In the genomic region with DNA sequence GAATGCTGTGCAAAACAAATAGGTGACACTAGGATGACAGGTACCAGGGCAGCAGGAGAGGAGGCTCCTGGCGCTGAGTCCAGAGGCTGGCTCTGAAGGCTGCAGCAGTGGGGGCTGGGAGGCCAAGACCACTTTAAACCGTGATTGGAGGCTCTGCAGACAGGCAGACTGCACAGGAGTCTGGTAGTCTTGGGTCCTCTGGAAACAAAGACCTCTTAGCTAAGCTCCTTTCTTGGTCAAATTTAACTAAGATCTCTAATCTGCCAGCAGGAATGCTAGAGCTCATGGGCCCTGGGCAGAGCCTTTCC, we compare ENCODE assay signal across 22 cellular contexts. TPM values are rescaled to one million over a fixed set of nuclear protein-coding genes. Genes with fewer than 3 reads are reported as not detected.
DNase-seq lines count a peak whose midpoint lies in the region; ATAC-seq and TF ChIP-seq lines count a peak whose summit lies in the region.
"Had no signal": no experiment of that assay in that cellular context is flagged by ENCODE, and none has a peak within 500 bp of the region (broad histone marks: within the 10 kb centered on the region; RNA-seq: fewer than 3 reads in every experiment).

No MANE protein-coding gene starts in this region.

- H3K27me3 ChIP-seq in BLaER1 (no peaks in the 10 kb centered on the region), Loucy (ENCODE audit: insufficient read depth, low read length, poor library complexity, severe bottlenecking) (no peaks in the 10 kb centered on the region), neural progenitor cell (no peaks in the 10 kb centered on the region)

- H3K27ac ChIP-seq in BLaER1 (peak overlapping the region; percentile 52; the same call in 1 of the 2 replicates), neural progenitor cell (no peak overlapping the region)
- H3K27ac ChIP-seq: A549, C4-2B, PC-9 had no signal

- H3K36me3 ChIP-seq in BLaER1 = peaks cover 31% of the 10 kb centered on the region; the same call in 1 of the 2 replicates
- H3K36me3 ChIP-seq in Loucy (ENCODE audit: insufficient read depth, low read length) = peaks cover 14% of the 10 kb centered on the region; the same call in 1 of the 2 replicates
- H3K36me3 ChIP-seq in neural progenitor cell = no peaks in the 10 kb centered on the region

- peak overlapping the region; percentile 72 for H3K4me2 ChIP-seq in BLaER1
- H3K4me2 ChIP-seq in Loucy (ENCODE audit: low read depth, low read length, poor library complexity, severe bottlenecking) = peak overlapping the region; percentile 10
- H3K4me2 ChIP-seq in neural progenitor cell = peak overlapping the region; percentile 45
- H3K4me2 ChIP-seq: A549, GM23338, PC-9 had no signal

- H3K4me1 ChIP-seq in BLaER1 = peaks cover 99% of the 10 kb centered on the region
- peaks cover 20% of the 10 kb centered on the region for H3K4me1 ChIP-seq in Loucy (ENCODE audit: insufficient read depth, low read length, poor library complexity, severe bottlenecking)
- H3K4me1 ChIP-seq in neural progenitor cell = peaks cover 30% of the 10 kb centered on the region
- H3K4me1 ChIP-seq: A549 had no signal

- no peaks in the 10 kb centered on the region for H4K20me1 ChIP-seq in BLaER1
- H4K20me1 ChIP-seq in Loucy (ENCODE audit: insufficient read depth, low read length, poor library complexity, severe bottlenecking) = no peaks in the 10 kb centered on the region
- no peaks in the 10 kb centered on the region for H4K20me1 ChIP-seq in neural progenitor cell (ENCODE audit: low read depth)

- no peaks in the 10 kb centered on the region for H3K79me2 ChIP-seq in Loucy (ENCODE audit: insufficient read depth, low read length)
- H3K79me2 ChIP-seq in neural progenitor cell (ENCODE audit: low read depth) = no peaks in the 10 kb centered on the region

- no peaks in the 10 kb centered on the region for H3K9me3 Mint-ChIP-seq in activated CD8-positive, alpha-beta memory T cell treated with anti-CD3 and anti-CD28 coated beads, Interleukin-2, amount 10 ng/mL, durations not matched to agents 7 days and 5 days (ENCODE audit: low read depth)
- H3K9me3 Mint-ChIP-seq in neural progenitor cell (no peaks in the 10 kb centered on the region), nephron progenitor cell (no peaks in the 10 kb centered on the region)
- H3K9me3 Mint-ChIP-seq: GM23338 had no signal

- H3K4me3 Mint-ChIP-seq in activated CD8-positive, alpha-beta memory T cell treated with anti-CD3 and anti-CD28 coated beads, Interleukin-2, amount 10 ng/mL, durations not matched to agents 7 days and 5 days = no peak overlapping the region
- H3K4me3 Mint-ChIP-seq in neural progenitor cell = no peak overlapping the region
- H3K4me3 Mint-ChIP-seq in nephron progenitor cell = no peak overlapping the region
- H3K4me3 Mint-ChIP-seq: GM23338 had no signal

- CTCF ChIA-PET in activated CD8-positive, alpha-beta memory T cell treated with anti-CD3 and anti-CD28 coated beads, Interleukin-2, amount 10 ng/mL, durations not matched to agents 7 days and 5 days (lab: Charles Lee) = interaction anchor here (0.7 to 1.8 kb wide), 10 partner anchors 9 to 208 kb away, joined by 3 to 6 read pairs (median 4); no protein-coding TSS in a partner anchor

- H3F3A ChIP-seq in Loucy (ENCODE audit: low read depth) (no peaks in the 10 kb centered on the region), neural progenitor cell (ENCODE audit: low read depth) (peaks cover 10% of the 10 kb centered on the region)

- peak; percentile 14 for ATAC-seq in activated CD8-positive, alpha-beta memory T cell treated with anti-CD3 and anti-CD28 coated beads, Interleukin-2, amount 10 ng/mL, durations not matched to agents 7 days and 5 days
- no peak for ATAC-seq in GM18511 (IDR thresholded peaks at IDR 0.05; ENCODE audit: unreplicated experiment)
- ATAC-seq: A549, GM23338, HCT116 had no signal

- DNase-seq in activated CD8-positive, alpha-beta memory T cell treated with anti-CD3 and anti-CD28 coated beads, Interleukin-2, amount 10 ng/mL, durations not matched to agents 7 days and 5 days = no peak
- DNase-seq in activated CD8-positive, alpha-beta memory T cell treated with anti-CD3 and anti-CD28 coated beads, Interleukin-2, amount 50 U/mL, for 48 hours = no peak
- DNase-seq in neural progenitor cell (ENCODE audit: low spot score) (peak; percentile 27), nephron progenitor cell (no peak), cortex of kidney (lab: John Stamatoyannopoulos, UW) (no peak)
- DNase-seq: DMS 273 treated with DMSO at 0.1 percent for 48 hours, GDM1, KBM-7, NCI-H1436 treated with DMSO at 0.1 percent for 48 hours, NCI-H2081, NCI-H774, PC-9 had no signal

- H3K36me3 Mint-ChIP-seq in activated CD8-positive, alpha-beta memory T cell treated with anti-CD3 and anti-CD28 coated beads, Interleukin-2, amount 10 ng/mL, durations not matched to agents 7 days and 5 days = peaks cover 16% of the 10 kb centered on the region
- H3K36me3 Mint-ChIP-seq in neural progenitor cell = peaks cover 9% of the 10 kb centered on the region
- peaks cover 5% of the 10 kb centered on the region for H3K36me3 Mint-ChIP-seq in nephron progenitor cell (ENCODE audit: low read depth)

- H3K9ac ChIP-seq in BLaER1 = no peak overlapping the region; the same call in 1 of the 2 replicates
- H3K9ac ChIP-seq in Loucy (ENCODE audit: low read depth, low read length, poor library complexity, severe bottlenecking) = no peak overlapping the region
- no peak overlapping the region for H3K9ac ChIP-seq in neural progenitor cell

- H3K4me3 ChIP-seq in BLaER1 (no peak overlapping the region), Loucy (ENCODE audit: low read length, poor library complexity, severe bottlenecking) (no peak overlapping the region), neural progenitor cell (no peak overlapping the region)
- H3K4me3 ChIP-seq: A549, GM12878, GM23338, PC-9 had no signal

- H2AFZ ChIP-seq in Loucy (ENCODE audit: low read length) = no peak overlapping the region
- no peak overlapping the region for H2AFZ ChIP-seq in neural progenitor cell (replicated peaks)
- H2AFZ ChIP-seq: GM23338, PC-9 had no signal

- H3K9me3 ChIP-seq in BLaER1 = no peaks in the 10 kb centered on the region
- no peaks in the 10 kb centered on the region for H3K9me3 ChIP-seq in Loucy (ENCODE audit: insufficient read depth, low read depth, low read length)
- no peaks in the 10 kb centered on the region for H3K9me3 ChIP-seq in neural progenitor cell (ENCODE audit: low read depth)
- H3K9me3 ChIP-seq: A549 had no signal

- TF ChIP-seq CTCF in Loucy (conservative IDR thresholded peaks at IDR 0.05; ENCODE audit: low read length) (no peak), neural progenitor cell (IDR thresholded peaks at IDR 0.05) (no peak), nephron progenitor cell (IDR thresholded peaks at IDR 0.05) (no peak)

- H3K9me2 ChIP-seq in Loucy (replicated peaks; ENCODE audit: low read depth, low read length) = no peaks in the 10 kb centered on the region

- no peaks in the 10 kb centered on the region for H3K27me3 Mint-ChIP-seq in activated CD8-positive, alpha-beta memory T cell treated with anti-CD3 and anti-CD28 coated beads, Interleukin-2, amount 10 ng/mL, durations not matched to agents 7 days and 5 days
- peaks cover 9% of the 10 kb centered on the region for H3K27me3 Mint-ChIP-seq in neural progenitor cell (ENCODE audit: insufficient read depth, low read depth)
- H3K27me3 Mint-ChIP-seq in nephron progenitor cell (ENCODE audit: low read depth, poor library complexity) = peaks cover 11% of the 10 kb centered on the region

- H3K27ac Mint-ChIP-seq in activated CD8-positive, alpha-beta memory T cell treated with anti-CD3 and anti-CD28 coated beads, Interleukin-2, amount 10 ng/mL, durations not matched to agents 7 days and 5 days = no peak overlapping the region
- H3K27ac Mint-ChIP-seq in neural progenitor cell (peak overlapping the region; percentile 62), nephron progenitor cell (no peak overlapping the region)
- H3K27ac Mint-ChIP-seq: GM23338 had no signal

- H3K4me1 Mint-ChIP-seq in activated CD8-positive, alpha-beta memory T cell treated with anti-CD3 and anti-CD28 coated beads, Interleukin-2, amount 10 ng/mL, durations not matched to agents 7 days and 5 days = peaks cover 47% of the 10 kb centered on the region
- H3K4me1 Mint-ChIP-seq in neural progenitor cell (peaks cover 47% of the 10 kb centered on the region), nephron progenitor cell (peaks cover 48% of the 10 kb centered on the region)

RNA-seq across cellular contexts. Expression of gene MUSTN1, which starts 4.4 kb away (rescaled TPM):
- 1 to 10 TPM in 1 of 2 experiments, under 1 TPM in 1; 0.40 to 3.0 TPM for total RNA-seq in activated CD8-positive, alpha-beta memory T cell treated with anti-CD3 and anti-CD28 coated beads, Interleukin-2, amount 10 ng/mL, durations not matched to agents 7 days and 5 days
- total RNA-seq in neural progenitor cell (ENCODE audit: low replicate concordance) = 2.0 and 10.8 TPM in 2 replicates
- total RNA-seq: PC-9 had no signal

RNA-seq across cellular contexts. Expression of gene ITIH4, which starts 8.8 kb away (rescaled TPM):
- total RNA-seq in activated CD8-positive, alpha-beta memory T cell treated with anti-CD3 and anti-CD28 coated beads, Interleukin-2, amount 10 ng/mL, durations not matched to agents 7 days and 5 days = 10 to 100 TPM; 18.0 to 24.9 TPM
- total RNA-seq in neural progenitor cell (ENCODE audit: low replicate concordance) = 1.1 and 2.4 TPM in 2 replicates

RNA-seq across cellular contexts. Expression of gene ITIH3, which starts 44.6 kb away (rescaled TPM):
- not detected for total RNA-seq in activated CD8-positive, alpha-beta memory T cell treated with anti-CD3 and anti-CD28 coated beads, Interleukin-2, amount 10 ng/mL, durations not matched to agents 7 days and 5 days
- not detected in 2 replicates for total RNA-seq in neural progenitor cell (ENCODE audit: low replicate concordance)
- total RNA-seq: GM23338, M059J, NCI-H460, PC-9 had no signal

RNA-seq across cellular contexts. Expression of gene STIMATE, which starts 58.1 kb away (rescaled TPM):
- 10 to 100 TPM; 43.3 to 47.8 TPM for total RNA-seq in activated CD8-positive, alpha-beta memory T cell treated with anti-CD3 and anti-CD28 coated beads, Interleukin-2, amount 10 ng/mL, durations not matched to agents 7 days and 5 days
- 10.2 and 17.3 TPM in 2 replicates for total RNA-seq in neural progenitor cell (ENCODE audit: low replicate concordance)

Comparison
In these comparisons a context has a peak if more than half of its experiments do, and no peak if none do; other contexts are left out.
1. H3K4me2 ChIP-seq: peak in every context shown above with its lines; median percentile 72 in BLaER1; 45 in neural progenitor cell; 10 in Loucy.